8 cellular contexts compared by ENCODE assay signal in the genomic region with DNA sequence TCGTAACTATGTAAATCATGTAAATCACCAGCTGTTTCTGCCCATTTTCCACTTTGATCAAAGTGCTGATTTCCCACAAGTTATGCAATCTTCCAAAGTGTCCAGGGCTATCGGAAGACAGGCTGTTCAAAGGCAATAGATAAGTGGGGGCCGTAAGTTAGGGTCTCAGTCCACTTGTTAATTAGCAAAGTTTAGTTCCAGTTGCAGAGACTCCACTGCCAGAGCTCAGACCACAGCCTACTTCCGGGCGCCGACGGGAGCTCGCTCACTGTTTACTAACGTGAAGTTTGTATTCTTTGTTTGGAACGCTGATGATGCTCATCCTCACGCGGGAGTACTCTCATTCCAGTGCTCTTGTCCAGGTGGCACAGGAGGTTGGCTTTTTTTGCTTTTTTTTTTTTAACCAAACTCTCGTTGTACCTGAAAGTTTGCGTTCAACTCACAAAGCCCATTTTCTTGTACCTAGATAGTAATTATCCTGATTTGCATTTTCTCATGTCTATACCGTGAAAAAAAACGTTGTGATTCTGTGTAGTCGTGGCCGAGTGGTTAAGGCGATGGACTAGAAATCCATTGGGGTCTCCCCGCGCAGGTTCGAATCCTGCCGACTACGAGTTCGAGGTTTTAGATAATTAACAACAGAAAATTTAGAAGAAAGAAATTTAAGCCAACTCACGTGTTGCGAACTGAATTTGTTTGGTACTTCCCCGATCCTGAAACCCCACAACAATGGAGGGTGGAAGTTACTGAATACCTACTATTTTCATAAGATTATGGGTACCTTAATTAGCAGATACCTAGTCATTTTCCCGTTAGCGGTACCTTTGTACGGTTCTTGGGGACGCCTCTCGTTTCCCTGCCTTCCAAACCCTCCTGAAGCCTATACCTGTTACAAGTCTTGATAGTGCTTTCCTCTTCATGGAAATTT. TPM values are rescaled to one million over a fixed set of nuclear protein-coding genes. Genes with fewer than 3 reads are reported as not detected.
DNase-seq lines count a peak whose midpoint lies in the region; ATAC-seq and TF ChIP-seq lines count a peak whose summit lies in the region.

No MANE protein-coding gene starts in this region.

- POLR2A ChIA-PET in activated B cell treated with CpG ODN at 0.5 μM for 24 hours (lab: Charles Lee): interaction anchor here (0.6 to 2.0 kb wide), 5 partner anchors 16 to 370 kb away, joined by 3 to 13 read pairs (median 4); a partner anchor contains a TSS

- TF ChIP-seq CTCF in activated B cell treated with CpG ODN at 0.5 μM for 24 hours (IDR thresholded peaks at IDR 0.05) (no peak), left lung (IDR thresholded peaks at IDR 0.05) (no peak)

- ATAC-seq in HG02870 (IDR thresholded peaks at IDR 0.05; ENCODE audit: unreplicated experiment) (peak; percentile 43), activated B cell treated with CpG ODN at 0.5 μM for 24 hours (ENCODE audit: low read depth) (peak; percentile 68), left lung (peak; percentile 83)

- CTCF ChIA-PET in activated B cell treated with CpG ODN at 0.5 μM for 24 hours (lab: Charles Lee): interaction anchor here (0.8 to 1.0 kb wide), 2 partner anchors 16 to 190 kb away, joined by 3 to 4 read pairs; no protein-coding TSS in a partner anchor

- peaks cover 35% of the 10 kb centered on the region for H3K4me1 Mint-ChIP-seq in activated B cell treated with CpG ODN at 0.5 μM for 24 hours

- H3K36me3 Mint-ChIP-seq in activated B cell treated with CpG ODN at 0.5 μM for 24 hours (ENCODE audit: low read depth): no peaks in the 10 kb centered on the region

- H3K27ac ChIP-seq in left lung: no peak overlapping the region

- H3K9me3 Mint-ChIP-seq in activated B cell treated with CpG ODN at 0.5 μM for 24 hours: no peaks in the 10 kb centered on the region

- intact Hi-C loops in activated B cell treated with CpG ODN at 0.5 μM for 24 hours (cut with micrococcal nuclease) (loop anchor here (1.0 to 5.0 kb wide), 8 partner anchors 17 to 400 kb away; a partner anchor contains a TSS), left lung (cut with DNase I) (no loop called here)

- peak overlapping the region; percentile 87 for H3K4me3 Mint-ChIP-seq in activated B cell treated with CpG ODN at 0.5 μM for 24 hours

- H3K36me3 ChIP-seq in left lung: no peaks in the 10 kb centered on the region

- no peaks in the 10 kb centered on the region for H3K9me3 ChIP-seq in left lung

- H3K4me3 ChIP-seq in GM08714 (ENCODE audit: low read length) (peak overlapping the region; percentile 99), left lung (peak overlapping the region; percentile 25 to 38)

- peaks cover 14% of the 10 kb centered on the region for H3K27me3 Mint-ChIP-seq in activated B cell treated with CpG ODN at 0.5 μM for 24 hours

- H3K27me3 ChIP-seq in left lung: peaks cover 17 to 70% of the 10 kb centered on the region in 2 donors

- DNase-seq in NCI-H2171 (lab: John Stamatoyannopoulos, UW) (peak; percentile 18), activated B cell treated with CpG ODN at 0.5 μM for 24 hours (peak; percentile 47), cerebellar cortex (ENCODE audit: low spot score) (peak; percentile 74), left lung (peak; percentile 53 to 80), NCI-H2196 (lab: John Stamatoyannopoulos, UW; ENCODE audit: unreplicated experiment) (no peak)
- peak in 2 of 3 donors; percentile 45 to 58 for DNase-seq in stimulated activated CD4-positive, alpha-beta T cell treated with anti-CD3 and anti-CD28 coated beads, TNF-alpha, amount 100 ng/mL, for 1 hour (ENCODE audit: low read depth in 3 of 3, low spot score in 1 of 3)

- peak overlapping the region; percentile 77 for H3K27ac Mint-ChIP-seq in activated B cell treated with CpG ODN at 0.5 μM for 24 hours

- peaks cover 0 to 12% of the 10 kb centered on the region in 2 donors for H3K4me1 ChIP-seq in left lung

RNA-seq across cellular contexts. Expression of a gene that starts 29.9 kb away (rescaled TPM):
- total RNA-seq in activated B cell treated with CpG ODN at 0.5 μM for 24 hours (8.1 and 8.6 TPM in 2 replicates), left lung (1 to 10 TPM; 6.0 TPM)
